ENCODE assay signal across 1 cellular context in genomic region chr16:71847096-71847495, GRCh38.
TF ChIP-seq lines count a peak whose summit lies in the region.

No MANE protein-coding gene starts in this region.

TF ChIP-seq in IMR-90, 13 proteins besides CTCF, POLR2A, EP300 and RAD21:
- TF ChIP-seq FOS (IDR thresholded peaks at IDR 0.05; ENCODE audit: low read depth, low read length) (no peak), MAFK (IDR thresholded peaks at IDR 0.05; ENCODE audit: low read depth, low read length) (no peak), MAZ (IDR thresholded peaks at IDR 0.05; ENCODE audit: borderline replicate concordance, low read depth, low read length) (no peak), RFX5 (IDR thresholded peaks at IDR 0.05; ENCODE audit: low read depth, low read length) (no peak), USF2 (IDR thresholded peaks at IDR 0.05; ENCODE audit: low read depth, low read length) (no peak), MXI1 (IDR thresholded peaks at IDR 0.05; ENCODE audit: borderline replicate concordance, low read depth, low read length) (no peak), RCOR1 (IDR thresholded peaks at IDR 0.05; ENCODE audit: insufficient replicate concordance, low read length) (no peak), NFE2L2 (IDR thresholded peaks at IDR 0.05; ENCODE audit: low read depth, low read length) (no peak), BHLHE40 (IDR thresholded peaks at IDR 0.05; ENCODE audit: low read depth, low read length) (no peak), CHD1 (IDR thresholded peaks at IDR 0.05; ENCODE audit: low read depth, low read length) (no peak), SMC3 (IDR thresholded peaks at IDR 0.05; ENCODE audit: low read depth, low read length) (no peak), CEBPB (IDR thresholded peaks at IDR 0.05; ENCODE audit: low read depth, low read length) (no peak), ELK1 (IDR thresholded peaks at IDR 0.05; ENCODE audit: borderline replicate concordance, low read depth, low read length) (no peak)
